Comparison of ENCODE assay signal across 8 cellular contexts in genomic region chr5:14142856-14143508, GRCh38. TPM values are rescaled to one million over a fixed set of nuclear protein-coding genes. Genes with fewer than 3 reads are reported as not detected.
A peak's percentile ranks its signal among the peaks of the same experiment; 100 is the strongest.
DNase-seq lines count a peak whose midpoint lies in the region; ATAC-seq and TF ChIP-seq lines count a peak whose summit lies in the region.

Gene TRIO (plus strand): TSS chr5:14143342. CDS start chr5:14143726, 384 bp downstream.

- no peaks in the 10 kb centered on the region for H3K36me3 ChIP-seq in A673 (ENCODE audit: insufficient read depth, low read length, poor library complexity, severe bottlenecking)

- H3K4me1 Mint-ChIP-seq in chondrocyte (ENCODE audit: low read depth): peaks cover 56% of the 10 kb centered on the region

- peak; percentile 24 for ATAC-seq in GM18861 (IDR thresholded peaks at IDR 0.05; ENCODE audit: unreplicated experiment)
- ATAC-seq in HG03097 (IDR thresholded peaks at IDR 0.05; ENCODE audit: low FRiP score, unreplicated experiment): peak; percentile 40

- BruUV-seq in A673 (replicated peaks; lab: Mats Ljungman, UMichigan): no TSS peak

- H3K4me3 ChIP-seq in A673 (ENCODE audit: low read depth, low read length, poor library complexity, severe bottlenecking): peak within 1 kb of the TSS; percentile 96

- no peaks in the 10 kb centered on the region for H3K9me3 ChIP-seq in A673 (ENCODE audit: low read depth, low read length, poor library complexity, severe bottlenecking)

- peak within 1 kb of the TSS; percentile 78 for H3K27ac ChIP-seq in A673 (ENCODE audit: low read depth, low read length, poor library complexity, severe bottlenecking)

- H3K27ac Mint-ChIP-seq in chondrocyte (ENCODE audit: unreplicated experiment): peak within 1 kb of the TSS; percentile 96

- DNase-seq in A673 (ENCODE audit: low spot score) (peak; percentile 96), NCI-H2171 (lab: John Stamatoyannopoulos, UW) (peak; percentile 95), chondrocyte (ENCODE audit: low spot score) (peak; percentile 96), kidney glomerular epithelial cell (lab: John Stamatoyannopoulos, UW) (peak; percentile 86)
- peak; percentile 84 for DNase-seq in activated CD4-positive, CD25-positive, alpha-beta regulatory T cell treated with anti-CD3 and anti-CD28 coated beads, Interleukin-2, amount 50 U/mL, for 72 hours
- peak; percentile 36 to 73 for DNase-seq in stimulated activated CD4-positive, alpha-beta T cell treated with anti-CD3 and anti-CD28 coated beads, Interleukin-15, amount 100 ng/mL, for 48 hours (ENCODE audit: low read depth in 2 of 2)

- no peaks in the 10 kb centered on the region for H3K36me3 Mint-ChIP-seq in chondrocyte (ENCODE audit: low read depth)

- no peaks in the 10 kb centered on the region for H3K9me3 Mint-ChIP-seq in chondrocyte (ENCODE audit: low read depth)

- H3K27me3 ChIP-seq in A673 (replicated peaks; ENCODE audit: insufficient read depth, low read depth, low read length, poor library complexity): no peaks in the 10 kb centered on the region

- H3K4me1 ChIP-seq in A673 (ENCODE audit: insufficient read depth, low read length, poor library complexity, severe bottlenecking): peaks cover 25% of the 10 kb centered on the region

- H3K27me3 Mint-ChIP-seq in chondrocyte (ENCODE audit: low read depth): no peaks in the 10 kb centered on the region

- POLR2A ChIA-PET in A673 (lab: Charles Lee; ENCODE audit: low non-redundant PET): no interaction called here

- TF ChIP-seq CTCF in A673 (conservative IDR thresholded peaks at IDR 0.05; ENCODE audit: low read depth, low read length) (peak; percentile 56), chondrocyte (IDR thresholded peaks at IDR 0.05) (peak; percentile 90)

- H3K4me3 Mint-ChIP-seq in chondrocyte (ENCODE audit: unreplicated experiment): peak within 1 kb of the TSS; percentile 77

- CTCF ChIA-PET in A673 (lab: Charles Lee): no interaction called here

- intact Hi-C loops in A673 (cut with micrococcal nuclease; ENCODE audit: unreplicated experiment): loop anchor here (5.0 kb wide), 1 partner anchor 124 kb away; no protein-coding TSS in a partner anchor

RNA-seq across cellular contexts. Expression of gene TRIO, which starts in this region (rescaled TPM):
- 99.8 and 105 TPM in 2 replicates for total RNA-seq in A673 (2021)
- 200 to 271 TPM (median 217 TPM) in 3 replicates for total RNA-seq in chondrocyte

Comparison
In these comparisons a context has a peak if more than half of its experiments do, and no peak if none do; other contexts are left out.
1. Peak in every context shown above with its lines: DNase-seq, ATAC-seq, H3K4me3 ChIP-seq and H3K27ac ChIP-seq.